8 cellular contexts compared by ENCODE assay signal in genomic region chr12:108856170-108856427, GRCh38. TPM values are rescaled to one million over a fixed set of nuclear protein-coding genes. Genes with fewer than 3 reads are reported as not detected.
DNase-seq lines count a peak whose midpoint lies in the region; ATAC-seq, FAIRE-seq and TF ChIP-seq lines count a peak whose summit lies in the region.

No MANE protein-coding gene starts in this region.

- no TSS peak for BruUV-seq in mammary epithelial cell (replicated peaks; lab: Mats Ljungman, UMichigan)

- H3K9me3 Mint-ChIP-seq in activated naive CD4-positive, alpha-beta T cell treated with anti-CD3 and anti-CD28 coated beads, Interleukin-2, amount 10 ng/mL, durations not matched to agents 7 days and 5 days, result peaks cover 3% of the 10 kb centered on the region

- DNase-seq in activated naive CD4-positive, alpha-beta T cell treated with anti-CD3 and anti-CD28 coated beads, Interleukin-2, amount 10 ng/mL, durations not matched to agents 7 days and 5 days, result no peak
- DNase-seq in activated naive CD4-positive, alpha-beta T cell treated with Interleukin-2 at 50 U/mL for 16 hours, result no peak
- DNase-seq in mammary epithelial cell, result no peak
- DNase-seq in upper lobe of right lung, result no peak
- no peak for DNase-seq in CD1c-positive myeloid dendritic cell (ENCODE audit: extremely low spot score)
- no peak for DNase-seq in GM19239 (ENCODE audit: insufficient read length, low spot score)
- no peak for DNase-seq in iPS-NIHi7 (ENCODE audit: extremely low spot score)

- H3K27ac Mint-ChIP-seq in activated naive CD4-positive, alpha-beta T cell treated with anti-CD3 and anti-CD28 coated beads, Interleukin-2, amount 10 ng/mL, durations not matched to agents 7 days and 5 days, result peak overlapping the region; percentile 86

- no peaks in the 10 kb centered on the region for H4K20me1 ChIP-seq in mammary epithelial cell (ENCODE audit: insufficient read depth, low read length)

- in situ Hi-C loops in mammary epithelial cell (cut with MboI; ENCODE audit: low sequenced_read_pairs in 2 of 2), result no loop called here

- H3K4me3 ChIP-seq in mammary epithelial cell (replicated peaks in 1 of 3; ENCODE audit: insufficient read depth in 1 of 3, low read depth in 2 of 3, low read length in 3 of 3) (peak overlapping the region; percentile 83 to 94 (median 91)), mesodermal cell (ENCODE audit: extremely low read depth, insufficient read depth, low read length, poor library complexity, severe bottlenecking) (peak overlapping the region; percentile 79), upper lobe of right lung (peak overlapping the region; percentile 89)

- FAIRE-seq in GM19239 (lab: Jason Lieb, UNC), result no peak

- peak overlapping the region; percentile 67 for H3K4me2 ChIP-seq in mammary epithelial cell (ENCODE audit: insufficient read depth, low read depth, low read length)

- H3K36me3 Mint-ChIP-seq in activated naive CD4-positive, alpha-beta T cell treated with anti-CD3 and anti-CD28 coated beads, Interleukin-2, amount 10 ng/mL, durations not matched to agents 7 days and 5 days, result peaks cover 20% of the 10 kb centered on the region

- no peak for TF ChIP-seq CTCF in mammary epithelial cell (conservative IDR thresholded peaks at IDR 0.05 in 1 of 2, IDR thresholded peaks at IDR 0.05 in 1 of 2; ENCODE audit: extremely low read depth in 1 of 2, insufficient read depth in 1 of 2, low read depth in 1 of 2, low read length in 2 of 2)
- no peak for TF ChIP-seq CTCF in upper lobe of right lung (IDR thresholded peaks at IDR 0.05)

- CTCF ChIA-PET in activated naive CD4-positive, alpha-beta T cell treated with anti-CD3 and anti-CD28 coated beads, Interleukin-2, amount 10 ng/mL, durations not matched to agents 7 days and 5 days (lab: Charles Lee), result no interaction called here
- CTCF ChIA-PET in mammary epithelial cell (lab: Charles Lee; ENCODE audit: low non-redundant PET), result no interaction called here

- 22% methylated on average over 6 of the region's 6 CpGs for WGBS in mammary epithelial cell (ENCODE audit: low coverage, missing lambda C conversion rate)
- 51 to 58% methylated on average over 6 of the region's 6 CpGs for WGBS in mesodermal cell (ENCODE audit: insufficient coverage in 2 of 2), 2 experiments

- dilution Hi-C loops in mammary epithelial cell (cut with HindIII; ENCODE audit: low sequenced_read_pairs), result no loop called here

- H3K4me3 Mint-ChIP-seq in activated naive CD4-positive, alpha-beta T cell treated with anti-CD3 and anti-CD28 coated beads, Interleukin-2, amount 10 ng/mL, durations not matched to agents 7 days and 5 days, result peak overlapping the region; percentile 97

- H3K27me3 Mint-ChIP-seq in activated naive CD4-positive, alpha-beta T cell treated with anti-CD3 and anti-CD28 coated beads, Interleukin-2, amount 10 ng/mL, durations not matched to agents 7 days and 5 days, result peaks cover 19% of the 10 kb centered on the region

- H3K9ac ChIP-seq in mammary epithelial cell (ENCODE audit: insufficient read depth, low read length), result peak overlapping the region; percentile 100

- peaks cover 28% of the 10 kb centered on the region for H3K4me1 ChIP-seq in mammary epithelial cell (ENCODE audit: insufficient read depth, low read length)
- peaks cover 32% of the 10 kb centered on the region for H3K4me1 ChIP-seq in mesodermal cell (ENCODE audit: control insufficient read depth, insufficient read depth, low read length, poor library complexity, severe bottlenecking)
- peaks cover 58% of the 10 kb centered on the region for H3K4me1 ChIP-seq in upper lobe of right lung

- no peaks in the 10 kb centered on the region for H3K9me3 ChIP-seq in mammary epithelial cell (replicated peaks; ENCODE audit: insufficient read depth, low read length)
- no peaks in the 10 kb centered on the region for H3K9me3 ChIP-seq in mesodermal cell (ENCODE audit: control insufficient read depth, low read length)
- no peaks in the 10 kb centered on the region for H3K9me3 ChIP-seq in upper lobe of right lung

- intact Hi-C loops in mammary epithelial cell (cut with micrococcal nuclease) (loop anchor here (1.0 to 10.0 kb wide), 2 partner anchors 239 to 293 kb away; partner anchors contain the start of genes ALKBH2 and UNG), upper lobe of right lung (cut with DNase I) (no loop called here)

- H3K27me3 ChIP-seq in mammary epithelial cell (ENCODE audit: insufficient read depth, low read length) (no peaks in the 10 kb centered on the region), upper lobe of right lung (no peaks in the 10 kb centered on the region)

- no peak for ATAC-seq in upper lobe of right lung

- H3K27ac ChIP-seq in mammary epithelial cell (ENCODE audit: insufficient read depth, low read depth, low read length), result peak overlapping the region; percentile 97
- H3K27ac ChIP-seq in mesodermal cell (ENCODE audit: low read depth, low read length, severe bottlenecking), result peak overlapping the region; percentile 91
- H3K27ac ChIP-seq in upper lobe of right lung, result peak overlapping the region; percentile 94

- H2AFZ ChIP-seq in mammary epithelial cell (ENCODE audit: low read depth, low read length), result peak overlapping the region; percentile 28

- H3K4me1 Mint-ChIP-seq in activated naive CD4-positive, alpha-beta T cell treated with anti-CD3 and anti-CD28 coated beads, Interleukin-2, amount 10 ng/mL, durations not matched to agents 7 days and 5 days, result peaks cover 54% of the 10 kb centered on the region

- H3K36me3 ChIP-seq in mammary epithelial cell (ENCODE audit: insufficient read depth, low read length), result peaks cover 13% of the 10 kb centered on the region
- peaks cover 43% of the 10 kb centered on the region for H3K36me3 ChIP-seq in mesodermal cell (ENCODE audit: control insufficient read depth, insufficient read depth, low read length)
- H3K36me3 ChIP-seq in upper lobe of right lung, result peaks cover 9% of the 10 kb centered on the region

- peaks cover 62% of the 10 kb centered on the region for H3K79me2 ChIP-seq in mammary epithelial cell (ENCODE audit: insufficient read depth, low read length)

RNA-seq across cellular contexts. Expression of gene SSH1, which starts 1.3 kb away (rescaled TPM):
- total RNA-seq in mammary epithelial cell, result 10 to 100 TPM; 29.3 to 88.6 TPM
- polyA plus RNA-seq in mammary epithelial cell, result 20.8 TPM
- polyA minus RNA-seq in mammary epithelial cell, result 43.7 TPM
- polyA plus RNA-seq in mesodermal cell (2013, experiment 1 of 2), result 39.1 TPM
- polyA plus RNA-seq in mesodermal cell (2013, experiment 2 of 2), result 31.0 TPM
- 46.0 TPM for total RNA-seq in upper lobe of right lung

RNA-seq across cellular contexts. Expression of gene DAO, which starts 23.8 kb away (rescaled TPM):
- total RNA-seq in mammary epithelial cell, result not detected
- polyA plus RNA-seq in mammary epithelial cell, result not detected
- not detected for polyA minus RNA-seq in mammary epithelial cell
- polyA plus RNA-seq in mesodermal cell (2013, experiment 1 of 2), result not detected
- not detected for polyA plus RNA-seq in mesodermal cell (2013, experiment 2 of 2)
- total RNA-seq in upper lobe of right lung, result 0.26 TPM
